16 cellular contexts compared by ENCODE assay signal in the genomic region with DNA sequence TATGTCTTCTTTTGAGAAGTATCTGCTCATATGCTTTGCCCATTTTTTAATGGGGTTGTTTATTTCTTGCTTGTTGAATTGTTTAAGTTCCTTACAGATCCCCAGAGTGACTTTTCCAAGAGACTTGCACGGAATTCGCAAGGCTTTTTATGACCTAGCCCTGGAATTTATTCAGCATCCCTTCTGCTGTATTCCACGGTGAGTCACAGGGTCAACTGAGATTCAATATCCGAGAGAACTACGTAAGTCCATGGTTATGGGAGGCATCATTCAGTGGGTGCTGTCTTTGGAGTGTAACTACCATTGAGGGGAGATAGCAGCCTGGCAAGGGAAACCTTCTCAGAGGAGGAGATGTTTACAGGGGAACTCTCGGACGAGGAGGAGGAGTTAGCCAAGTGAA. TPM values are rescaled to one million over a fixed set of nuclear protein-coding genes. Genes with fewer than 3 reads are reported as not detected.
DNase-seq lines count a peak whose midpoint lies in the region; ATAC-seq and TF ChIP-seq lines count a peak whose summit lies in the region.
"Had no signal": no experiment of that assay in that cellular context is flagged by ENCODE, and none has a peak within 500 bp of the region (broad histone marks: within the 10 kb centered on the region; RNA-seq: fewer than 3 reads in every experiment).

No MANE protein-coding gene starts in this region.

- peak overlapping the region; percentile 80 for H4K5ac ChIP-seq in IMR-90 (ENCODE audit: low read depth, low read length)

- no peaks in the 10 kb centered on the region for H3K27me3 Mint-ChIP-seq in activated CD4-positive, alpha-beta T cell treated with anti-CD3 and anti-CD28 coated beads, Interleukin-2, amount 10 ng/mL, durations not matched to agents 24 days and 14 days
- H3K27me3 Mint-ChIP-seq: CD4-positive, alpha-beta T cell had no signal

- H3K4ac ChIP-seq in IMR-90 (ENCODE audit: low read depth, low read length) = peak overlapping the region; percentile 98

- ATAC-seq in IMR-90 (ENCODE audit: low read depth) (peak; percentile 87), esophagus mucosa (no peak), HG02970 (IDR thresholded peaks at IDR 0.05; ENCODE audit: low FRiP score, unreplicated experiment) (no peak)
- ATAC-seq: activated CD4-positive, CD25-positive, alpha-beta regulatory T cell treated with anti-CD3 and anti-CD28 coated beads, Interleukin-2, amount 50 U/mL, for 24 hours had no signal

- peak overlapping the region; percentile 100 for H2BK5ac ChIP-seq in IMR-90 (ENCODE audit: low read depth, low read length, poor library complexity, severe bottlenecking)

- TF ChIP-seq CTCF in IMR-90 (conservative IDR thresholded peaks at IDR 0.05; ENCODE audit: low read depth, low read length) = no peak

- peak overlapping the region; percentile 12 for H3K4me2 ChIP-seq in IMR-90 (ENCODE audit: low read depth, low read length)
- H3K4me2 ChIP-seq: KMS-11 had no signal

- H3K23ac ChIP-seq in IMR-90 (ENCODE audit: low read depth, low read length) = peak overlapping the region; percentile 98

- peaks cover 8 to 29% of the 10 kb centered on the region in 2 experiments; a peak in 3 of 4 replicates for H3K79me1 ChIP-seq in IMR-90 (ENCODE audit: low read depth in 1 of 2, low read length in 2 of 2)

- peak overlapping the region; percentile 84 for H2AK9ac ChIP-seq in IMR-90 (replicated peaks; ENCODE audit: low read depth, low read length, poor library complexity)

- peak overlapping the region; percentile 68 to 94 for H4K8ac ChIP-seq in IMR-90 (ENCODE audit: low read depth in 2 of 2, low read length in 2 of 2)

- H3K14ac ChIP-seq in IMR-90 (replicated peaks; ENCODE audit: low read depth, low read length) = peak overlapping the region; percentile 97

- H3K36me3 ChIP-seq in IMR-90 (ENCODE audit: control insufficient read depth, insufficient read depth, low read length) = no peaks in the 10 kb centered on the region; the same call in 1 of the 2 replicates
- H3K36me3 ChIP-seq: tibial artery had no signal

- H2BK20ac ChIP-seq in IMR-90 (ENCODE audit: low read depth, low read length) = peak overlapping the region; percentile 100

- 0 out of 2 replicates have a peak overlapping the region, but pooled peaks have one; percentile 8 for H3K9ac ChIP-seq in IMR-90 (ENCODE audit: low read depth, low read length)
- H3K9ac ChIP-seq: KMS-11 had no signal

- POLR2A ChIA-PET in IMR-90 (lab: Charles Lee; ENCODE audit: unreplicated experiment) = no interaction called here

- H3K36me3 Mint-ChIP-seq in activated CD4-positive, alpha-beta T cell treated with anti-CD3 and anti-CD28 coated beads, Interleukin-2, amount 10 ng/mL, durations not matched to agents 24 days and 14 days (ENCODE audit: low read depth) = peaks cover 7% of the 10 kb centered on the region

- H3K9me3 Mint-ChIP-seq in activated CD4-positive, alpha-beta T cell treated with anti-CD3 and anti-CD28 coated beads, Interleukin-2, amount 10 ng/mL, durations not matched to agents 24 days and 14 days = no peaks in the 10 kb centered on the region
- H3K9me3 Mint-ChIP-seq: activated naive CD4-positive, alpha-beta T cell treated with anti-CD3 and anti-CD28 coated beads for 36 hours; CD4-positive, alpha-beta T cell had no signal

- DNase-seq in AG08396 (ENCODE audit: low spot score) (peak; percentile 70), IMR-90 (peak; percentile 100), brain pericyte (ENCODE audit: low read depth, low spot score) (peak; percentile 49), kidney tubule cell (ENCODE audit: low spot score) (peak; percentile 93), medulla oblongata (ENCODE audit: extremely low spot score) (no peak)
- no peak for DNase-seq in activated CD4-positive, alpha-beta T cell treated with anti-CD3 and anti-CD28 coated beads, Interleukin-2, amount 10 ng/mL, durations not matched to agents 24 days and 14 days
- DNase-seq: activated naive CD4-positive, alpha-beta T cell treated with anti-CD3 and anti-CD28 coated beads for 36 hours; CD4-positive, alpha-beta T cell; NCI-H345; occipital lobe; Right ventricle myocardium superior; tibial artery had no signal

- peak overlapping the region; percentile 87 for H3K27ac ChIP-seq in IMR-90 (ENCODE audit: insufficient read depth, low read length)
- H3K27ac ChIP-seq: KMS-11, tibial artery had no signal

- CTCF ChIA-PET in IMR-90 (lab: Yijun Ruan, JAX) = no interaction called here

- peak overlapping the region; percentile 92 for H3K56ac ChIP-seq in IMR-90 (ENCODE audit: extremely low read depth, insufficient read depth, low read length)

- peak overlapping the region; percentile 92 for H2AK5ac ChIP-seq in IMR-90 (ENCODE audit: low read depth, low read length)

- H3K4me1 Mint-ChIP-seq in activated CD4-positive, alpha-beta T cell treated with anti-CD3 and anti-CD28 coated beads, Interleukin-2, amount 10 ng/mL, durations not matched to agents 24 days and 14 days = no peaks in the 10 kb centered on the region

- peak overlapping the region; percentile 90 for H2BK15ac ChIP-seq in IMR-90 (ENCODE audit: low read depth, low read length)

- H3K4me1 ChIP-seq in IMR-90 (ENCODE audit: control insufficient read depth, insufficient read depth, low read length) = peaks cover 26% of the 10 kb centered on the region
- H3K4me1 ChIP-seq: tibial artery had no signal

- intact Hi-C loops in IMR-90 (cut with micrococcal nuclease) = loop anchor here (1.0 kb wide), 1 partner anchor 21 kb away; a partner anchor contains a TSS
- intact Hi-C loops in activated CD4-positive, alpha-beta T cell treated with anti-CD3 and anti-CD28 coated beads, Interleukin-2, amount 10 ng/mL, durations not matched to agents 24 days and 14 days (cut with micrococcal nuclease) = no loop called here

- TF ChIP-seq POLR2A in IMR-90 (IDR thresholded peaks at IDR 0.05; ENCODE audit: low read depth, low read length) = peak; percentile 36; the same call in 1 of the 2 replicates

- H3K18ac ChIP-seq in IMR-90 (ENCODE audit: low read depth, low read length) = peak overlapping the region; percentile 89

- H3K4me3 Mint-ChIP-seq in activated CD4-positive, alpha-beta T cell treated with anti-CD3 and anti-CD28 coated beads, Interleukin-2, amount 10 ng/mL, durations not matched to agents 24 days and 14 days = no peak overlapping the region
- H3K4me3 Mint-ChIP-seq: activated naive CD4-positive, alpha-beta T cell treated with anti-CD3 and anti-CD28 coated beads for 36 hours; CD4-positive, alpha-beta T cell had no signal

- BruUV-seq in IMR-90 (replicated peaks; lab: Mats Ljungman, UMichigan) = no TSS peak

- dilution Hi-C loops in IMR-90 (cut with HindIII; ENCODE audit: low sequenced_read_pairs, unreplicated experiment) = no loop called here

- TF ChIP-seq RAD21 in IMR-90 (IDR thresholded peaks at IDR 0.05; ENCODE audit: low read length) = no peak

- no peaks in the 10 kb centered on the region for H3K27me3 ChIP-seq in IMR-90 (ENCODE audit: control insufficient read depth, insufficient read depth, low read length)
- H3K27me3 ChIP-seq: tibial artery had no signal

- peak overlapping the region; percentile 74 for H2AFZ ChIP-seq in IMR-90 (replicated peaks; ENCODE audit: low read length, poor library complexity)

- no peaks in the 10 kb centered on the region for H3K9me3 ChIP-seq in IMR-90 (ENCODE audit: control insufficient read depth, insufficient read depth, low read length)
- H3K9me3 ChIP-seq: tibial artery had no signal

- peak overlapping the region; percentile 98 for H4K91ac ChIP-seq in IMR-90 (ENCODE audit: insufficient read depth, low read depth, low read length)

- in situ Hi-C loops in IMR-90 (cut with MboI; ENCODE audit: low sequenced_read_pairs) = loop anchor here (25.0 kb wide), 1 partner anchor 1517 kb away; no protein-coding TSS in a partner anchor

- H2BK120ac ChIP-seq in IMR-90 (ENCODE audit: low read depth, low read length) = peak overlapping the region; percentile 100

- no peak overlapping the region for H3K27ac Mint-ChIP-seq in activated CD4-positive, alpha-beta T cell treated with anti-CD3 and anti-CD28 coated beads, Interleukin-2, amount 10 ng/mL, durations not matched to agents 24 days and 14 days
- H3K27ac Mint-ChIP-seq: activated naive CD4-positive, alpha-beta T cell treated with anti-CD3 and anti-CD28 coated beads for 36 hours; CD4-positive, alpha-beta T cell had no signal

- H4K20me1 ChIP-seq in IMR-90 (ENCODE audit: insufficient read depth, low read length) = no peaks in the 10 kb centered on the region

- 0% methylated on average over 5 of the region's 7 CpGs; no CpG with 5 or more reads in 1 of the 2 experiments for WGBS in IMR-90 (ENCODE audit: extremely low coverage in 2 of 2, insufficient read length in 1 of 2), 2 experiments

- no peak overlapping the region for H3K4me3 ChIP-seq in IMR-90 (ENCODE audit: insufficient read depth, low read depth, low read length)
- H3K4me3 ChIP-seq: tibial artery had no signal

- H3K9me1 ChIP-seq in IMR-90 (ENCODE audit: insufficient read depth, low read length) = peaks cover 18% of the 10 kb centered on the region; the same call in 1 of the 2 replicates

TF ChIP-seq in IMR-90, 13 proteins besides CTCF, POLR2A, EP300 and RAD21 (continues in another document):
- TF ChIP-seq FOS (IDR thresholded peaks at IDR 0.05; ENCODE audit: low read depth, low read length) = peak; percentile 88
- 0 out of 2 replicates have a peak, but pooled peaks have one; percentile 8 for TF ChIP-seq MAZ (IDR thresholded peaks at IDR 0.05; ENCODE audit: borderline replicate concordance, low read depth, low read length)
- TF ChIP-seq, protein P1, sequence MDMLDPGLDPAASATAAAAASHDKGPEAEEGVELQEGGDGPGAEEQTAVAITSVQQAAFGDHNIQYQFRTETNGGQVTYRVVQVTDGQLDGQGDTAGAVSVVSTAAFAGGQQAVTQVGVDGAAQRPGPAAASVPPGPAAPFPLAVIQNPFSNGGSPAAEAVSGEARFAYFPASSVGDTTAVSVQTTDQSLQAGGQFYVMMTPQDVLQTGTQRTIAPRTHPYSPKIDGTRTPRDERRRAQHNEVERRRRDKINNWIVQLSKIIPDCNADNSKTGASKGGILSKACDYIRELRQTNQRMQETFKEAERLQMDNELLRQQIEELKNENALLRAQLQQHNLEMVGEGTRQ (IDR thresholded peaks at IDR 0.05; ENCODE audit: low read depth, low read length) = no peak
- TF ChIP-seq SMC3 (IDR thresholded peaks at IDR 0.05; ENCODE audit: low read depth, low read length) = peak; percentile 21; the same call in 1 of the 2 replicates

RNA-seq across cellular contexts. Expression of a gene that starts 20.9 kb away (rescaled TPM):
- total RNA-seq in IMR-90 (2012; rRNA removed) (49.6 and 49.7 TPM in 2 replicates), esophagus mucosa (11.8 TPM)
- 193 and 201 TPM in 2 replicates for polyA plus RNA-seq in IMR-90 (2012; rRNA removed)
- polyA plus RNA-seq in IMR-90 (2012; cell fraction: cytosol; rRNA removed) = 70.1 and 182 TPM in 2 replicates
- polyA plus RNA-seq in IMR-90 (2012; cell fraction: nucleus; rRNA removed; ENCODE audit: low replicate concordance) = 125 and 230 TPM in 2 replicates
- total RNA-seq in activated CD4-positive, alpha-beta T cell treated with anti-CD3 and anti-CD28 coated beads, Interleukin-2, amount 10 ng/mL, durations not matched to agents 24 days and 14 days = not detected in 2 replicates

RNA-seq across cellular contexts. Expression of a gene that starts 57.3 kb away (rescaled TPM):
- total RNA-seq in IMR-90 (2012; rRNA removed) (77.8 and 104 TPM in 2 replicates), esophagus mucosa (36.5 TPM)
- 71.5 and 89.5 TPM in 2 replicates for polyA plus RNA-seq in IMR-90 (2012; rRNA removed)
- polyA plus RNA-seq in IMR-90 (2012; cell fraction: cytosol; rRNA removed) = 14.9 and 35.0 TPM in 2 replicates
- 29.6 and 177 TPM in 2 replicates for polyA plus RNA-seq in IMR-90 (2012; cell fraction: nucleus; rRNA removed; ENCODE audit: low replicate concordance)
- total RNA-seq in activated CD4-positive, alpha-beta T cell treated with anti-CD3 and anti-CD28 coated beads, Interleukin-2, amount 10 ng/mL, durations not matched to agents 24 days and 14 days = 123 and 133 TPM in 2 replicates

Comparison
In these comparisons a context has a peak if more than half of its experiments do, and no peak if none do; other contexts are left out.
1. DNase-seq: peak in AG08396 (single experiment), IMR-90 (single experiment), brain pericyte (single experiment) and kidney tubule cell (single experiment); none in activated CD4-positive, alpha-beta T cell treated with anti-CD3 and anti-CD28 coated beads, Interleukin-2, amount 10 ng/mL, durations not matched to agents 24 days and 14 days (single experiment) and medulla oblongata (single experiment).
2. RNA of a gene that starts 20.9 kb away (total RNA-seq): 49.6 to 49.7 TPM in IMR-90 and 11.8 TPM in esophagus mucosa (single experiment); not detected in activated CD4-positive, alpha-beta T cell treated with anti-CD3 and anti-CD28 coated beads, Interleukin-2, amount 10 ng/mL, durations not matched to agents 24 days and 14 days; every median in the first group is over 10 times any median in the second.